Comparison of ENCODE assay signal across 12 cellular contexts in the genomic region with DNA sequence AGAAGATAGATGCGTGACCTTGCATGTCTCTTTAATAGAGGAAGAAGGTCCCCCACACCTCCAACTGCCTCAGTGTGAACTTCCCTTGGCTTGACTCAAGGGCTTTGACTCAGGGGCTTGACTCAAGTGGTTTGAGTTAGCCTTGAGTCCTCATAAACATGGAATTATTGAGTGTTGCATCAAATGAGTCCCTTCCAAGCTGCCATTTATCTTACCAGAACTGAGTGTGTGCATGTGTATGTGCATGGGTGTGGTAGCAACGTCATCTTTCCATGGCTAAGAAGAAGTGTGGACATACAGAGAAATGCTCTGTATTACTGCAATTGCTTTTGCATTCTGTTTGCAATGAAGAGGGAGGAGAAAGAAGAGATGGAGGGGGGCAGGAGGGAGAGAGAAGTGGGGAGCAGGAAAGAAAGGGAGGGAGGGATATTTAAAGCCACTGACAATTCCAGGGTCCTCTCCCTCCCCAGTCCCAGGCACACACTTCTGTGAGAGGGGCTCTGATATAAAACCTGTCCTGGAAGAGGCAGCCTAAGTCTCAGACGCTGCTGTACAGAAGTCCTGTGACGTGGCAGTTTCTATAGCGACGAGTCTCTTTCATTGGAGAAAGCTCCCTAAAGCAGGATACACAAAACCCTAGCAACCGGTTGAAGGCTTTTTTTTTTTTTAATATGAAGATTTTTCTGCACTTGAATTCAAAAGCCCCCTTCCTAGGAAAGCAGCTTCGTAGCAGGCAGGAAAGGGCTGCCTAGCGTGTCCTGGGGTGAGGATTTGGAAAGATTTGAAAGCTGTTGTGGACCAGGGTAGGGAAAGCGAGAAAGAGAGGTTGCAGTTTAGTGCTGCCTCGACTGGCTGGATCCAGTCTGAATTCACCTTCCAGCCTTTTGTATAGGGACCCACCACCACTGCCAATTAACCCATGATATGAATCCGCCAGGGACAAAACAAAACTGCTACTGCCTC.
A peak's percentile ranks its signal among the peaks of the same experiment; 100 is the strongest.
DNase-seq lines count a peak whose midpoint lies in the region; ATAC-seq and TF ChIP-seq lines count a peak whose summit lies in the region.
"Had no signal": no experiment of that assay in that cellular context is flagged by ENCODE, and none has a peak within 500 bp of the region (broad histone marks: within the 10 kb centered on the region; RNA-seq: fewer than 3 reads in every experiment).

No MANE protein-coding gene starts in this region.

- peaks cover 2 to 29% (median 24%) of the 10 kb centered on the region in 5 donors for H3K27me3 Mint-ChIP-seq in naive thymus-derived CD4-positive, alpha-beta T cell

- H3K27ac ChIP-seq in naive thymus-derived CD4-positive, alpha-beta T cell (ENCODE audit: low read depth, low read length), result no peak overlapping the region
- H3K27ac ChIP-seq: Peyer's patch had no signal

- CTCF ChIA-PET in naive thymus-derived CD4-positive, alpha-beta T cell (lab: Charles Lee), result no interaction called here
- CTCF ChIA-PET in GM10248 (lab: Yijun Ruan, JAX), result interaction anchor here (0.8 to 1.9 kb wide), 4 partner anchors 8 to 17 kb away, joined by 3 to 5 read pairs (median 4); no protein-coding TSS in a partner anchor

- ATAC-seq in naive thymus-derived CD4-positive, alpha-beta T cell, result no peak
- ATAC-seq: stimulated activated naive B cell treated with anti-CD40 and anti-IgM and Interleukin-4, amounts not matched to agents 10 μg/mL and 1 μg/mL and 100 μg/mL, for 72 hours had no signal

- no peak overlapping the region for H3K4me3 ChIP-seq in naive thymus-derived CD4-positive, alpha-beta T cell (ENCODE audit: low read length)
- H3K4me3 ChIP-seq: Peyer's patch had no signal

- H3K9me3 Mint-ChIP-seq in naive thymus-derived CD4-positive, alpha-beta T cell, result no peaks in the 10 kb centered on the region

- no peaks in the 10 kb centered on the region for H3K9me3 ChIP-seq in naive thymus-derived CD4-positive, alpha-beta T cell (ENCODE audit: control insufficient read depth in 2 of 3, low read length in 3 of 3)
- H3K9me3 ChIP-seq: Peyer's patch had no signal

- no peaks in the 10 kb centered on the region for H3K4me1 ChIP-seq in naive thymus-derived CD4-positive, alpha-beta T cell (ENCODE audit: control insufficient read depth in 2 of 2, insufficient read depth in 2 of 2, low read length in 2 of 2)
- H3K4me1 ChIP-seq: Peyer's patch had no signal

- intact Hi-C loops in head of caudate nucleus (cut with DNase I), result no loop called here
- intact Hi-C loops in naive thymus-derived CD4-positive, alpha-beta T cell (cut with micrococcal nuclease), result loop anchor here in 1 of 2 donors (10.0 kb wide), 1 partner anchor 239 kb away; no protein-coding TSS in a partner anchor

- no peak for TF ChIP-seq CTCF in GM10248 (IDR thresholded peaks at IDR 0.05; ENCODE audit: control extremely low read depth, extremely low read depth, low read depth, missing control alignments)

- H3K36me3 ChIP-seq in naive thymus-derived CD4-positive, alpha-beta T cell (ENCODE audit: control insufficient read depth in 2 of 3, insufficient read depth in 3 of 3, low read length in 3 of 3), result no peaks in the 10 kb centered on the region
- H3K36me3 ChIP-seq: Peyer's patch had no signal

- DNase-seq in NCI-H82 (lab: John Stamatoyannopoulos, UW) (peak; percentile 6), NCI-H82 treated with DMSO at 0.1 percent for 48 hours (lab: John Stamatoyannopoulos, UW; ENCODE audit: unreplicated experiment) (no peak), amygdala (lab: John Stamatoyannopoulos, UW) (peak in 38 of 56 donors; percentile 1 to 77 (median 30)), head of caudate nucleus (peak in 40 of 42 donors; percentile 19 to 88 (median 60)), superior temporal gyrus (ENCODE audit: extremely low spot score) (peak; percentile 80), NCI-H526 treated with DMSO at 0.1 percent for 48 hours (lab: John Stamatoyannopoulos, UW) (no peak), GM10248 (ENCODE audit: extremely low spot score) (no peak)
- no peak for DNase-seq in naive thymus-derived CD4-positive, alpha-beta T cell
- DNase-seq: activated naive CD4-positive, alpha-beta T cell treated with Interleukin-2 at 50 U/mL for 16 hours; GDM1; Peyer's patch; stimulated activated naive B cell treated with anti-CD40 and anti-IgM and Interleukin-4, amounts not matched to agents 10 μg/mL and 1 μg/mL and 100 μg/mL, for 72 hours had no signal

- H3K36me3 Mint-ChIP-seq in naive thymus-derived CD4-positive, alpha-beta T cell, result no peaks in the 10 kb centered on the region
- H3K36me3 Mint-ChIP-seq: stimulated activated naive B cell treated with anti-CD40 and anti-IgM and Interleukin-4, amounts not matched to agents 10 μg/mL and 1 μg/mL and 100 μg/mL, for 72 hours had no signal

- H3K4me3 Mint-ChIP-seq in naive thymus-derived CD4-positive, alpha-beta T cell, result no peak overlapping the region
- H3K4me3 Mint-ChIP-seq: stimulated activated naive B cell treated with anti-CD40 and anti-IgM and Interleukin-4, amounts not matched to agents 10 μg/mL and 1 μg/mL and 100 μg/mL, for 72 hours had no signal

- H3K27me3 ChIP-seq in naive thymus-derived CD4-positive, alpha-beta T cell (ENCODE audit: control insufficient read depth in 2 of 2, insufficient read depth in 2 of 2, low read length in 2 of 2), result no peaks in the 10 kb centered on the region
- H3K27me3 ChIP-seq: Peyer's patch had no signal

- no peak overlapping the region for H3K27ac Mint-ChIP-seq in naive thymus-derived CD4-positive, alpha-beta T cell
- H3K27ac Mint-ChIP-seq: stimulated activated naive B cell treated with anti-CD40 and anti-IgM and Interleukin-4, amounts not matched to agents 10 μg/mL and 1 μg/mL and 100 μg/mL, for 72 hours had no signal

- no peaks in the 10 kb centered on the region for H3K4me1 Mint-ChIP-seq in naive thymus-derived CD4-positive, alpha-beta T cell
- H3K4me1 Mint-ChIP-seq: stimulated activated naive B cell treated with anti-CD40 and anti-IgM and Interleukin-4, amounts not matched to agents 10 μg/mL and 1 μg/mL and 100 μg/mL, for 72 hours had no signal

- POLR2A ChIA-PET in naive thymus-derived CD4-positive, alpha-beta T cell (lab: Charles Lee), result no interaction called here
- POLR2A ChIA-PET in GM10248 (lab: Yijun Ruan, JAX), result no interaction called here

Comparison
In these comparisons a context has a peak if more than half of its experiments do, and no peak if none do; other contexts are left out.
1. DNase-seq: peak in NCI-H82 (single experiment), amygdala (38 of 56), head of caudate nucleus (40 of 42) and superior temporal gyrus (single experiment); none in NCI-H82 treated with DMSO at 0.1 percent for 48 hours (single experiment), naive thymus-derived CD4-positive, alpha-beta T cell (0 of 9), NCI-H526 treated with DMSO at 0.1 percent for 48 hours (single experiment) and GM10248 (single experiment).